13 cellular contexts compared by ENCODE assay signal in the genomic region with DNA sequence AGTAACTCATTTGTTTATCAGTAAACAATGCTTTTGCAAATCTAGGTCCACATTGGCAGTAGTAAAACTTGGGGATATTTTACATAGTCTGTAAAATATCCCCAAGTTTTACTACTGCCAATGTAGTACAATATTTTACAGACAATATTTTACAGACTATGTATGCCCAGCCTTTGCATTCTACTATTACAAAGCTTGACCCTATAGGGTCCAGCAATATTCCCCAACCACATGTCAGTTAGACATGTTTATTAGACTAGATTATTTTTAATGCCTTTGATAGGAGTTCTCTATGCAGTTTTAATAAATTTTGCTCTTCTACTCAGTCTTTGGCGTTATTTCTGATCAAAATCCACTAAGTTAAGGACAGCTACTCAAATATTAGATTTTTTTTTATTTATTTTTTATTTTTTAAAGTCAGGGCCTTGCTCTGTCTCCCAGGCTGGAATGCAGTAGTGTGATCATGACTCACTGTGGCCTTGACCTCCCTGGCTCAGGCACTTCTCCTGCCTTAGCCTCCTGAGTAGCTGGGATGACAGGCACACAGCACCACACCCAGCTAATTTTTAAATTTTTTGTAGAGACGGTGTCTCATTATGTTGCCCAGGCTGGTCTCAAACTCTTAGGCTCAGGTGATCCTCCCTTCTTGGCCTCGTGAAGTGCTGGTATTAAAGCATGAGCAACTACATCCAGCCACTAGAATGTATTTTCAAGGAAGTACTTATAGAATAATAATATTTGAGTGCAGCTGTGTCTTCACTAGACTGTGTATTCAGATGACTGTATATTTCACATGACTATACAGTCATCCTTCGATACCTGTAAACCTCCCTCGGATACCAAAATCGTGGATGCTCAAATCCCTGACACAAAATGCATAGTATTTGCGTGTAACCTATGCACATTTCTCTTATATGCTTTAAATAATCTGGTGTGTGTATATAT. TPM values are rescaled to one million over a fixed set of nuclear protein-coding genes. Genes with fewer than 3 reads are reported as not detected.
A peak's percentile ranks its signal among the peaks of the same experiment; 100 is the strongest.
DNase-seq lines count a peak whose midpoint lies in the region; ATAC-seq, FAIRE-seq and TF ChIP-seq lines count a peak whose summit lies in the region.
"Had no signal": no experiment of that assay in that cellular context is flagged by ENCODE, and none has a peak within 500 bp of the region (broad histone marks: within the 10 kb centered on the region; RNA-seq: fewer than 3 reads in every experiment).

No MANE protein-coding gene starts in this region.

- H2AFZ ChIP-seq in K562 (ENCODE audit: low read depth, low read length) = no peak overlapping the region

- no peak overlapping the region for H3K4me2 ChIP-seq in K562 (ENCODE audit: insufficient read depth, low read length)

- POLR2A ChIA-PET in K562 (lab: Yijun Ruan, JAX) = interaction anchor here (2.2 kb wide), 1 partner anchor 14 kb away, joined by 11 read pairs; no protein-coding TSS in a partner anchor

- H3K9me3 ChIP-seq in K562 (replicated peaks; ENCODE audit: control insufficient read depth, insufficient read depth, low read depth, low read length) (no peaks in the 10 kb centered on the region), spleen (no peaks in the 10 kb centered on the region)

- DNase-seq in HFF-Myc (ENCODE audit: extremely low read depth, low read depth) (peak; percentile 40), K562 (ENCODE audit: extremely low read depth in 1 of 4, low spot score in 3 of 4) (peak in 1 of 4 experiments; percentile 56), iris pigment epithelial cell (ENCODE audit: low read depth) (peak; percentile 88), spleen (peak; percentile 68), NOMO-1 treated with dmso at 0.1 percent for 144 hours (lab: John Stamatoyannopoulos, UW; ENCODE audit: unreplicated experiment) (no peak), DMS114 treated with DMSO at 0.1 percent for 48 hours (lab: John Stamatoyannopoulos, UW; ENCODE audit: unreplicated experiment) (no peak)
- no peak for DNase-seq in activated CD8-positive, alpha-beta memory T cell treated with anti-CD3 and anti-CD28 coated beads, Interleukin-2, amount 50 U/mL, for 4 hours
- DNase-seq: amygdala; NCI-H526; stimulated activated CD4-positive, alpha-beta T cell treated with anti-CD3 and anti-CD28 coated beads, Interleukin-2, amount 100 ng/mL, for 48 hours had no signal

- 72% methylated on average over 7 of the region's 7 CpGs for WGBS in K562 (ENCODE audit: insufficient coverage, low coverage, missing lambda C conversion rate)
- WGBS in spleen, 5 donors = 91 to 93% (median 92%) methylated on average over 7 of the region's 7 CpGs

- H3K4me3 ChIP-seq in HFF-Myc (replicated peaks; ENCODE audit: low read depth, low read length) (no peak overlapping the region), K562 (no peak overlapping the region), spleen (no peak overlapping the region)

- H3K4me1 ChIP-seq in K562 (replicated peaks in 1 of 2; ENCODE audit: control insufficient read depth in 2 of 2, insufficient read depth in 2 of 2, low read length in 2 of 2) = 0 out of 5 replicates have a peak, but pooled peaks cover 0 to 4% of the 10 kb centered on the region in 2 experiments
- H3K4me1 ChIP-seq in spleen = peaks cover 4 to 93% (median 39%) of the 10 kb centered on the region in 6 donors

- TF ChIP-seq RAD21 in K562 (CRISPR knock-in tag; conservative IDR thresholded peaks at IDR 0.05 in 1 of 2, IDR thresholded peaks at IDR 0.05 in 1 of 2) = no peak

- no TSS peak for BruUV-seq in K562 (replicated peaks; lab: Mats Ljungman, UMichigan)

- no peak for TF ChIP-seq EP300 in K562 (IDR thresholded peaks at IDR 0.05; ENCODE audit: low read length)

- no peak overlapping the region for H3K9ac ChIP-seq in K562 (ENCODE audit: insufficient read depth in 1 of 2, low read depth in 2 of 2, low read length in 2 of 2)

- in situ Hi-C loops in K562 (cut with MboI) = no loop called here

- H3K27me3 ChIP-seq in K562 (ENCODE audit: control insufficient read depth in 2 of 2, insufficient read depth in 2 of 2, low read length in 2 of 2) (no peaks in the 10 kb centered on the region), spleen (replicated peaks in 1 of 7) (no peaks in the 10 kb centered on the region)

- intact Hi-C loops in K562 (cut with micrococcal nuclease) (no loop called here), spleen (cut with DNase I; ENCODE audit: low total_unique reads) (no loop called here)

- CTCF ChIA-PET in K562 (lab: Yijun Ruan, JAX; ENCODE audit: low intra/inter-chr PET ratio) = no interaction called here

- H4K20me1 ChIP-seq in K562 (replicated peaks; ENCODE audit: control insufficient read depth, insufficient read depth, low read length) = no peaks in the 10 kb centered on the region

- peak; percentile 60 for FAIRE-seq in K562 (lab: Jason Lieb, UNC)
- FAIRE-seq: islet of Langerhans had no signal

- TF ChIP-seq POLR2A in K562 (conservative IDR thresholded peaks at IDR 0.05) (no peak), spleen (IDR thresholded peaks at IDR 0.05) (no peak)

- no peaks in the 10 kb centered on the region for H3K9me1 ChIP-seq in K562 (ENCODE audit: control insufficient read depth, insufficient read depth, low read length)

- no peak for TF ChIP-seq CTCF in HFF-Myc (IDR thresholded peaks at IDR 0.05; ENCODE audit: low read depth, low read length, missing control alignments)
- TF ChIP-seq CTCF in K562 (IDR thresholded peaks at IDR 0.05 in 2 of 3, conservative IDR thresholded peaks at IDR 0.05 in 1 of 3; ENCODE audit: insufficient read depth in 2 of 3, low read depth in 1 of 3, low read length in 3 of 3) = no peak
- TF ChIP-seq CTCF in spleen (IDR thresholded peaks at IDR 0.05 in 8 of 11, conservative IDR thresholded peaks at IDR 0.05 in 3 of 11) = no peak

- ATAC-seq in K562 (peak; percentile 66), HG03442 (IDR thresholded peaks at IDR 0.05; ENCODE audit: unreplicated experiment) (no peak)

- peaks cover 88% of the 10 kb centered on the region; the same call in 2 of the 3 replicates for H3K36me3 ChIP-seq in K562 (ENCODE audit: control insufficient read depth, insufficient read depth, low read length)
- H3K36me3 ChIP-seq in spleen = peaks cover 0 to 88% (median 43%) of the 10 kb centered on the region in 6 donors

- peak overlapping the region; percentile 45; the same call in 1 of the 3 replicates for H3K27ac ChIP-seq in K562 (ENCODE audit: extremely low read depth, low read depth, low read length)
- H3K27ac ChIP-seq in spleen = peak overlapping the region in 5 of 8 donors; percentile 14 to 56 (median 25)
- H3K27ac ChIP-seq: HL-60 had no signal

- H3K79me2 ChIP-seq in K562 (ENCODE audit: control insufficient read depth, insufficient read depth, low read length) = peaks cover 61% of the 10 kb centered on the region

TF ChIP-seq in K562, 482 proteins besides CTCF, POLR2A, EP300 and RAD21 (continues in another document):
- TF ChIP-seq SMARCE1 (IDR thresholded peaks at IDR 0.05) (0 out of 2 replicates have a peak, but pooled peaks have one; percentile 17), JUN (IDR thresholded peaks at IDR 0.05; ENCODE audit: borderline replicate concordance, low read depth, low read length) (0 out of 2 replicates have a peak, but pooled peaks have one; percentile 38), JUN (CRISPR knock-in tag; IDR thresholded peaks at IDR 0.05; ENCODE audit: borderline replicate concordance) (no peak), SMARCA4 (IDR thresholded peaks at IDR 0.05) (peak; percentile 37; the same call in 1 of the 2 replicates), HIVEP1 (CRISPR knock-in tag; IDR thresholded peaks at IDR 0.05) (no peak), TAF1 (IDR thresholded peaks at IDR 0.05; ENCODE audit: control insufficient read depth, extremely low read depth, insufficient read depth, low read length, severe bottlenecking) (no peak)

RNA-seq across cellular contexts. Expression of a gene that starts 19.8 kb away (rescaled TPM):
- 20.1 and 103 TPM in 2 replicates for total RNA-seq in K562 (2011; cell fraction: chromatin; rRNA removed; ENCODE audit: low replicate concordance)
- total RNA-seq in K562 (2011; cell fraction: nucleolus; rRNA removed) = 10.7 and 14.5 TPM in 2 replicates
- total RNA-seq in K562 (2011; cell fraction: nucleoplasm; rRNA removed) = 40.5 and 69.3 TPM in 2 replicates
- total RNA-seq in K562 (2014; rRNA removed) = 14.7 and 17.6 TPM in 2 replicates
- total RNA-seq in K562 (2014; rRNA removed; fragmentation: Illumina TruSeq; extraction: Trizol) = 34.8 and 41.3 TPM in 2 replicates
- 28.7 and 28.9 TPM in 2 replicates for total RNA-seq in K562 (2015; rRNA removed; fragmentation: Illumina TruSeq; extraction: Trizol)
- total RNA-seq in K562 (2021) = 23.1 and 23.7 TPM in 2 replicates
- polyA plus RNA-seq in K562 (2011; rRNA removed) = 13.5 and 16.3 TPM in 2 replicates
- 1.7 and 4.6 TPM in 2 replicates for polyA plus RNA-seq in K562 (2011; cell fraction: cytosol; rRNA removed)
- 9.3 and 12.9 TPM in 2 replicates for polyA plus RNA-seq in K562 (2011; cell fraction: nucleus; rRNA removed)
- polyA plus RNA-seq in K562 (2012) = 10.5 and 15.0 TPM in 2 replicates
- polyA plus RNA-seq in K562 (2014; fragmentation: Illumina TruSeq; extraction: Trizol) = 16.4 and 18.4 TPM in 2 replicates
- 10 to 100 TPM; 21.5 to 23.7 TPM for polyA plus RNA-seq in K562 (2014; fragmentation: Nextera tagmentation; extraction: Ambion mirVana)
- polyA plus RNA-seq in K562 (2014; rRNA removed) = 13.7 and 13.9 TPM in 2 replicates
- polyA minus RNA-seq in K562 (2011; rRNA and poly(A)+ RNA removed) = 55.8 and 70.1 TPM in 2 replicates
- polyA minus RNA-seq in K562 (2011; cell fraction: cytosol; rRNA and poly(A)+ RNA removed) = 17.5 and 20.6 TPM in 2 replicates
- 28.3 and 43.8 TPM in 2 replicates for polyA minus RNA-seq in K562 (2011; cell fraction: nucleus; rRNA and poly(A)+ RNA removed)
- total RNA-seq in spleen = 10 to 100 TPM; 42.2 to 55.8 (median 46.5) TPM
- 10 to 100 TPM; 10.3 to 15.7 (median 12.5) TPM for polyA plus RNA-seq in spleen

RNA-seq across cellular contexts. Expression of a gene that starts 19.9 kb away (rescaled TPM):
- 0.32 and 2.8 TPM in 2 replicates for total RNA-seq in K562 (2011; cell fraction: chromatin; rRNA removed; ENCODE audit: low replicate concordance)
- 0.13 and 0.17 TPM in 2 replicates for total RNA-seq in K562 (2011; cell fraction: nucleolus; rRNA removed)
- 1.2 and 2.4 TPM in 2 replicates for total RNA-seq in K562 (2011; cell fraction: nucleoplasm; rRNA removed)
- 0.73 TPM in 1 of 2 replicates, not detected in the other for total RNA-seq in K562 (2014; rRNA removed)
- total RNA-seq in K562 (2014; rRNA removed; fragmentation: Illumina TruSeq; extraction: Trizol) = 2.9 and 3.5 TPM in 2 replicates
- 1.2 and 4.0 TPM in 2 replicates for total RNA-seq in K562 (2015; rRNA removed; fragmentation: Illumina TruSeq; extraction: Trizol)
- total RNA-seq in K562 (2021) = 2.9 TPM in 2 replicates
- polyA plus RNA-seq in K562 (2011; rRNA removed) = 3.6 and 4.8 TPM in 2 replicates
- polyA plus RNA-seq in K562 (2011; cell fraction: cytosol; rRNA removed) = 0.10 and 0.44 TPM in 2 replicates
- 0.43 and 1.2 TPM in 2 replicates for polyA plus RNA-seq in K562 (2011; cell fraction: nucleus; rRNA removed)
- 1.1 and 2.6 TPM in 2 replicates for polyA plus RNA-seq in K562 (2012)
- 0.83 and 1.7 TPM in 2 replicates for polyA plus RNA-seq in K562 (2014; fragmentation: Illumina TruSeq; extraction: Trizol)
- polyA plus RNA-seq in K562 (2014; fragmentation: Nextera tagmentation; extraction: Ambion mirVana) = 1 to 10 TPM; 1.8 to 2.2 TPM
- 0.31 and 0.57 TPM in 2 replicates for polyA plus RNA-seq in K562 (2014; rRNA removed)
- 1.9 and 5.0 TPM in 2 replicates for polyA minus RNA-seq in K562 (2011; rRNA and poly(A)+ RNA removed)
- polyA minus RNA-seq in K562 (2011; cell fraction: cytosol; rRNA and poly(A)+ RNA removed) = 0.76 and 1.9 TPM in 2 replicates
- polyA minus RNA-seq in K562 (2011; cell fraction: nucleus; rRNA and poly(A)+ RNA removed) = 0.27 and 0.89 TPM in 2 replicates
- total RNA-seq in spleen = 1 to 10 TPM; 2.3 to 8.1 (median 6.0) TPM
- 1 to 10 TPM in 1 of 3 donors, under 1 TPM in 2; 0.78 to 1.6 (median 0.99) TPM for polyA plus RNA-seq in spleen

Comparison
In these comparisons a context has a peak if more than half of its experiments do, and no peak if none do; other contexts are left out.
1. DNase-seq: peak in HFF-Myc (single experiment), iris pigment epithelial cell (single experiment) and spleen (single experiment); none in activated CD8-positive, alpha-beta memory T cell treated with anti-CD3 and anti-CD28 coated beads, Interleukin-2, amount 50 U/mL, for 4 hours (single experiment), NOMO-1 treated with dmso at 0.1 percent for 144 hours (single experiment) and DMS114 treated with DMSO at 0.1 percent for 48 hours (single experiment).